26 cellular contexts compared by ENCODE assay signal in the genomic region with DNA sequence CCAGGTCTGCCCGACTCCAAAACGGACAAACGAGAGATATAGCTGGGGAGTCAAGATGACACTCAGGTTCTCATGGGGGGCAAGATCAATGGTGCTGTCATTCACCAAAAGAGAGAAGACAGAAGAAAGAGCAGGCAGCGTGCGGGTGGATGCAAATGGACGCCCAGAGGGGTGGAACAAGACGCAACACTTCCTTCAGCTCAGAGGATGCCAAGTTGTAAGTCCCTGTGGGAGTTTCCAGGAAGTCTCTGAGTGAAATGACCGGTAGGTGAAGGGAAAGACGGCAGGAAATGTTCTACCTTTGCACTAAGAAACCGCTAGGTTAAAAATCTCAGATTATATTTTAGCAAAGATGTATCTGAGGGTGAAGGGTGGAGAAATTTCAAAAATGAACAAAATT.
"Had no signal": no experiment of that assay in that cellular context is flagged by ENCODE, and none has a peak within 500 bp of the region (broad histone marks: within the 10 kb centered on the region; RNA-seq: fewer than 3 reads in every experiment).

No MANE protein-coding gene starts in this region.

- H3K27ac ChIP-seq: breast epithelium, epithelial cell of prostate, esophagus squamous epithelium, skin epidermis, stomach, suprapubic skin, tibial nerve had no signal

- H3K27ac Mint-ChIP-seq: activated naive CD8-positive, alpha-beta T cell treated with anti-CD3 and anti-CD28 coated beads, Interleukin-2, amount 50 U/mL, for 24 hours; activated T-helper 1 cell treated with anti-CD3 and anti-CD28 coated beads, Interleukin-12 subunit alpha, Interleukin-12 subunit beta, Interleukin-2, Interleukin-4 antibody, amounts not matched to agents 30 ng/mL and 10 ng/mL and 1 ng/mL, durations not matched to agents 14 hours and 24 hours and 36 hours; dendritic cell treated with granulocyte-macrophage colony-stimulating factor and Interleukin-4, amounts not matched to agents 40 ng/mL and 50 ng/mL, for 4 days; natural killer cell had no signal

- H3K4me3 Mint-ChIP-seq: activated naive CD8-positive, alpha-beta T cell treated with anti-CD3 and anti-CD28 coated beads, Interleukin-2, amount 50 U/mL, for 24 hours; activated T-helper 1 cell treated with anti-CD3 and anti-CD28 coated beads, Interleukin-12 subunit alpha, Interleukin-12 subunit beta, Interleukin-2, Interleukin-4 antibody, amounts not matched to agents 30 ng/mL and 10 ng/mL and 1 ng/mL, durations not matched to agents 14 hours and 24 hours and 36 hours; dendritic cell treated with granulocyte-macrophage colony-stimulating factor and Interleukin-4, amounts not matched to agents 40 ng/mL and 50 ng/mL, for 4 days; natural killer cell had no signal

- H3K27me3 ChIP-seq: breast epithelium, esophagus squamous epithelium, stomach, suprapubic skin, tibial nerve had no signal

- H3K36me3 Mint-ChIP-seq: natural killer cell had no signal

- DNase-seq: activated CD4-positive, alpha-beta T cell treated with anti-CD3 and anti-CD28 coated beads for 4 hours; activated CD4-positive, alpha-beta T cell treated with anti-CD3 and anti-CD28 coated beads, Interleukin-2, amount 50 U/mL, for 4 hours; activated gamma-delta T cell; activated naive CD4-positive, alpha-beta T cell treated with anti-CD3 and anti-CD28 coated beads, Interleukin-2, amount 50 U/mL, for 16 hours; activated naive CD8-positive, alpha-beta T cell treated with anti-CD3 and anti-CD28 coated beads, Interleukin-2, amount 50 U/mL, for 24 hours; activated T-cell treated with anti-CD3 and anti-CD28 coated beads for 4 hours; amygdala; central memory CD4-positive, alpha-beta T cell; effector CD4-positive, alpha-beta T cell; esophagus squamous epithelium; foreskin melanocyte; hippocampal formation; left colon; natural killer cell; stimulated activated CD4-positive, alpha-beta T cell treated with anti-CD3 and anti-CD28 coated beads, Interleukin-12 subunit alpha, Interleukin-12 subunit beta, amount 100 ng/mL, for 4 hours; stimulated activated CD4-positive, alpha-beta T cell treated with anti-CD3 and anti-CD28 coated beads, Interleukin-4, amount 100 ng/mL, for 1 hour; stomach; T-helper 1 cell had no signal

- H3K27me3 Mint-ChIP-seq: activated naive CD8-positive, alpha-beta T cell treated with anti-CD3 and anti-CD28 coated beads, Interleukin-2, amount 50 U/mL, for 24 hours; dendritic cell treated with granulocyte-macrophage colony-stimulating factor and Interleukin-4, amounts not matched to agents 40 ng/mL and 50 ng/mL, for 4 days had no signal

- ATAC-seq: activated naive CD8-positive, alpha-beta T cell treated with anti-CD3 and anti-CD28 coated beads, Interleukin-2, amount 50 U/mL, for 24 hours; left colon; natural killer cell; sciatic nerve had no signal

- H3K9me3 ChIP-seq: breast epithelium, esophagus squamous epithelium, stomach, suprapubic skin, tibial nerve had no signal

- H3K4me1 ChIP-seq: breast epithelium, esophagus squamous epithelium, suprapubic skin, tibial nerve had no signal

- H3K9me3 Mint-ChIP-seq: activated naive CD8-positive, alpha-beta T cell treated with anti-CD3 and anti-CD28 coated beads, Interleukin-2, amount 50 U/mL, for 24 hours; activated T-helper 1 cell treated with anti-CD3 and anti-CD28 coated beads, Interleukin-12 subunit alpha, Interleukin-12 subunit beta, Interleukin-2, Interleukin-4 antibody, amounts not matched to agents 30 ng/mL and 10 ng/mL and 1 ng/mL, durations not matched to agents 14 hours and 24 hours and 36 hours; dendritic cell treated with granulocyte-macrophage colony-stimulating factor and Interleukin-4, amounts not matched to agents 40 ng/mL and 50 ng/mL, for 4 days; natural killer cell had no signal

- H3K4me3 ChIP-seq: breast epithelium, esophagus squamous epithelium, skin epidermis, stomach, suprapubic skin, tibial nerve had no signal
